15 cellular contexts compared by ENCODE assay signal in the genomic region with DNA sequence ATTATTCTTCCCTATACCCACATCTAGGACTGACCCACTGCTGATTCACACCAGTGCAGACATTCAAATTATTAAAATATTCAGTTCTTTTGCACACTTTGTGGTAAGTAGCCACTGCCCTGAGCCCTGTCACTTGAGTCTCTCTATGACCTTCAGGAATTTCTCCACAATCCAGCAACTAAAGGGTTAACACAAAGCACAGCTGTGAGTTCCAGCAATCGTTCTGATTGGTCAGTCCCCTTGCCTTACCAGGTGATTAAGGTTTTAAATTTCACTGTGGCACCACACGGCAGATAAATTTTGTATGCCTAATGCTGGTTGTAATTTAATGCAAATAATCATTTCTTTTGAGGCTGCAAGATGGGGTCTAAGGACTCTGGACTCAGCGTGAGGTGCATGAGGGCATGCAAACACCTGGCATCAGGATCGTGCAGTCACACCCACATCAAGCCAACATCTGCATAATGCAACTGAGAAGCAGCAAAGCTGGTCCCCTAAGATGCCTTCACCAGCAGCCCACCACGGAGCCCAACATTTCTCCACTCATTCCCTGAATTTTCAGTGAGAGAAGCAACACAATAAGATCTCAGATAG. TPM values are rescaled to one million over a fixed set of nuclear protein-coding genes. Genes with fewer than 3 reads are reported as not detected.
A peak's percentile ranks its signal among the peaks of the same experiment; 100 is the strongest.
DNase-seq lines count a peak whose midpoint lies in the region; ATAC-seq and TF ChIP-seq lines count a peak whose summit lies in the region.
"Had no signal": no experiment of that assay in that cellular context is flagged by ENCODE, and none has a peak within 500 bp of the region (broad histone marks: within the 10 kb centered on the region; RNA-seq: fewer than 3 reads in every experiment).

No MANE protein-coding gene starts in this region.

- no peak for TF ChIP-seq RAD21 in Ishikawa (IDR thresholded peaks at IDR 0.05; ENCODE audit: low read depth)

- ATAC-seq in Right ventricle myocardium superior (ENCODE audit: poor library complexity) (no peak), GM19023 (IDR thresholded peaks at IDR 0.05; ENCODE audit: unreplicated experiment) (no peak), HG03439 (IDR thresholded peaks at IDR 0.05; ENCODE audit: unreplicated experiment) (no peak)
- ATAC-seq: lower lobe of right lung; naive thymus-derived CD8-positive, alpha-beta T cell had no signal

- intact Hi-C loops in Right ventricle myocardium superior (cut with DNase I): no loop called here

- DNase-seq in DMS79 (lab: John Stamatoyannopoulos, UW): peak; percentile 28
- DNase-seq in NCI-H748 treated with DMSO at 0.1 percent for 48 hours (lab: John Stamatoyannopoulos, UW): peak; percentile 37
- peak; percentile 57 for DNase-seq in iPS-NIHi7 (ENCODE audit: extremely low spot score)
- DNase-seq in Right ventricle myocardium superior: no peak
- no peak for DNase-seq in NCI-H524 treated with DMSO at 0.1 percent for 48 hours (lab: John Stamatoyannopoulos, UW)
- DNase-seq: activated CD4-positive, CD25-positive, alpha-beta regulatory T cell; activated effector memory CD4-positive, alpha-beta T cell treated with anti-CD3 and anti-CD28 coated beads, Interleukin-2, amount 50 U/mL, for 16 hours; amygdala; cerebellar nuclear complex; lower lobe of right lung; naive thymus-derived CD8-positive, alpha-beta T cell; NCI-H446 had no signal

- peak; percentile 31; the same call in 1 of the 2 replicates for TF ChIP-seq EP300 in Ishikawa (IDR thresholded peaks at IDR 0.05; ENCODE audit: borderline replicate concordance)

TF ChIP-seq in Ishikawa, 13 proteins besides CTCF, POLR2A, EP300 and RAD21:
- TF ChIP-seq FOXM1 (IDR thresholded peaks at IDR 0.05; ENCODE audit: borderline replicate concordance, low read depth): no peak
- no peak for TF ChIP-seq TAF1 (IDR thresholded peaks at IDR 0.05; ENCODE audit: low read depth)
- TF ChIP-seq, protein P1, sequence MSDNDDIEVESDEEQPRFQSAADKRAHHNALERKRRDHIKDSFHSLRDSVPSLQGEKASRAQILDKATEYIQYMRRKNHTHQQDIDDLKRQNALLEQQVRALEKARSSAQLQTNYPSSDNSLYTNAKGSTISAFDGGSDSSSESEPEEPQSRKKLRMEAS (IDR thresholded peaks at IDR 0.05): 0 out of 2 replicates have a peak, but pooled peaks have one; percentile 48
- TF ChIP-seq, protein P2, sequence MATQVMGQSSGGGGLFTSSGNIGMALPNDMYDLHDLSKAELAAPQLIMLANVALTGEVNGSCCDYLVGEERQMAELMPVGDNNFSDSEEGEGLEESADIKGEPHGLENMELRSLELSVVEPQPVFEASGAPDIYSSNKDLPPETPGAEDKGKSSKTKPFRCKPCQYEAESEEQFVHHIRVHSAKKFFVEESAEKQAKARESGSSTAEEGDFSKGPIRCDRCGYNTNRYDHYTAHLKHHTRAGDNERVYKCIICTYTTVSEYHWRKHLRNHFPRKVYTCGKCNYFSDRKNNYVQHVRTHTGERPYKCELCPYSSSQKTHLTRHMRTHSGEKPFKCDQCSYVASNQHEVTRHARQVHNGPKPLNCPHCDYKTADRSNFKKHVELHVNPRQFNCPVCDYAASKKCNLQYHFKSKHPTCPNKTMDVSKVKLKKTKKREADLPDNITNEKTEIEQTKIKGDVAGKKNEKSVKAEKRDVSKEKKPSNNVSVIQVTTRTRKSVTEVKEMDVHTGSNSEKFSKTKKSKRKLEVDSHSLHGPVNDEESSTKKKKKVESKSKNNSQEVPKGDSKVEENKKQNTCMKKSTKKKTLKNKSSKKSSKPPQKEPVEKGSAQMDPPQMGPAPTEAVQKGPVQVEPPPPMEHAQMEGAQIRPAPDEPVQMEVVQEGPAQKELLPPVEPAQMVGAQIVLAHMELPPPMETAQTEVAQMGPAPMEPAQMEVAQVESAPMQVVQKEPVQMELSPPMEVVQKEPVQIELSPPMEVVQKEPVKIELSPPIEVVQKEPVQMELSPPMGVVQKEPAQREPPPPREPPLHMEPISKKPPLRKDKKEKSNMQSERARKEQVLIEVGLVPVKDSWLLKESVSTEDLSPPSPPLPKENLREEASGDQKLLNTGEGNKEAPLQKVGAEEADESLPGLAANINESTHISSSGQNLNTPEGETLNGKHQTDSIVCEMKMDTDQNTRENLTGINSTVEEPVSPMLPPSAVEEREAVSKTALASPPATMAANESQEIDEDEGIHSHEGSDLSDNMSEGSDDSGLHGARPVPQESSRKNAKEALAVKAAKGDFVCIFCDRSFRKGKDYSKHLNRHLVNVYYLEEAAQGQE (IDR thresholded peaks at IDR 0.05; ENCODE audit: low read depth): no peak
- TF ChIP-seq, protein P3, sequence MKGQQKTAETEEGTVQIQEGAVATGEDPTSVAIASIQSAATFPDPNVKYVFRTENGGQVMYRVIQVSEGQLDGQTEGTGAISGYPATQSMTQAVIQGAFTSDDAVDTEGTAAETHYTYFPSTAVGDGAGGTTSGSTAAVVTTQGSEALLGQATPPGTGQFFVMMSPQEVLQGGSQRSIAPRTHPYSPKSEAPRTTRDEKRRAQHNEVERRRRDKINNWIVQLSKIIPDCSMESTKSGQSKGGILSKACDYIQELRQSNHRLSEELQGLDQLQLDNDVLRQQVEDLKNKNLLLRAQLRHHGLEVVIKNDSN (IDR thresholded peaks at IDR 0.05): no peak
- TF ChIP-seq YY1 (IDR thresholded peaks at IDR 0.05; ENCODE audit: low read depth): no peak
- no peak for TF ChIP-seq ZBTB7A (IDR thresholded peaks at IDR 0.05; ENCODE audit: low read depth)
- no peak for TF ChIP-seq EGR1 (IDR thresholded peaks at IDR 0.05)
- no peak for TF ChIP-seq NFIC (IDR thresholded peaks at IDR 0.05)
- 0 out of 2 replicates have a peak, but pooled peaks have one; percentile 25 for TF ChIP-seq CEBPB (IDR thresholded peaks at IDR 0.05)
- TF ChIP-seq CREB1 (IDR thresholded peaks at IDR 0.05; ENCODE audit: low read depth): no peak
- TF ChIP-seq TCF12 (IDR thresholded peaks at IDR 0.05; ENCODE audit: low read depth): peak; percentile 47; the same call in 1 of the 2 replicates
- peak; percentile 43; the same call in 1 of the 2 replicates for TF ChIP-seq TEAD4 (IDR thresholded peaks at IDR 0.05)
TF ChIP-seq in Ishikawa: peak in this region for 4.

RNA-seq across cellular contexts. Expression of a gene that starts 36.6 kb away (rescaled TPM):
- total RNA-seq in Right ventricle myocardium superior: 32.8 TPM

Comparison
In these comparisons a context has a peak if more than half of its experiments do, and no peak if none do; other contexts are left out.
1. DNase-seq: peak in DMS79 (single experiment), NCI-H748 treated with DMSO at 0.1 percent for 48 hours (single experiment) and iPS-NIHi7 (single experiment); none in Right ventricle myocardium superior (single experiment) and NCI-H524 treated with DMSO at 0.1 percent for 48 hours (single experiment).